8 cellular contexts compared by ENCODE assay signal in genomic region chr1:214394569-214394968, GRCh38.
A peak's percentile ranks its signal among the peaks of the same experiment; 100 is the strongest.
DNase-seq lines count a peak whose midpoint lies in the region; ATAC-seq and TF ChIP-seq lines count a peak whose summit lies in the region.
"Not testable (repeated sequence)": the region's sequence is repeated elsewhere in the genome, so short reads cannot be mapped to it uniquely, and the experiment has no call there.

No MANE protein-coding gene starts in this region.

- POLR2A ChIA-PET in WTC11 (lab: Charles Lee) = not testable (repeated sequence)

- in situ Hi-C loops in ACHN (cut with HindIII; ENCODE audit: low pct_ligation_motif_present, low pct_unique_long_range_greater_than_20kb, low sequenced_read_pairs) = not testable (repeated sequence)

- peak; percentile 29 for DNase-seq in ACHN
- peak; percentile 91 for DNase-seq in ELR (ENCODE audit: low read depth)
- DNase-seq in LHCN-M2 (ENCODE audit: low read depth) = peak; percentile 77
- DNase-seq in WTC11 (ENCODE audit: low spot score) = not testable (repeated sequence)
- peak; percentile 89 for DNase-seq in choroid plexus epithelial cell (ENCODE audit: low read depth)
- peak; percentile 90 for DNase-seq in fibroblast of peridontal ligament (ENCODE audit: extremely low read depth)
- peak; percentile 72 for DNase-seq in kidney tubule cell (ENCODE audit: low spot score)
- DNase-seq in renal cortical epithelial cell (ENCODE audit: low read depth) = peak; percentile 90

- CTCF ChIA-PET in WTC11 (lab: Charles Lee) = not testable (repeated sequence)

- not testable (repeated sequence) for H3K4me3 Mint-ChIP-seq in WTC11

- peak overlapping the region; percentile 42; the same call in 1 of the 2 replicates for H3K27ac Mint-ChIP-seq in WTC11

- H3K4me1 Mint-ChIP-seq in WTC11 = peaks cover 40% of the 10 kb centered on the region

- not testable (repeated sequence) for ATAC-seq in WTC11

- H3K9me3 Mint-ChIP-seq in WTC11 = not testable (repeated sequence)

- not testable (repeated sequence) for H3K4me3 ChIP-seq in choroid plexus epithelial cell (ENCODE audit: low read depth, low read length)

- not testable (repeated sequence) for H3K27me3 Mint-ChIP-seq in WTC11 (ENCODE audit: low read depth)

- peaks cover 37% of the 10 kb centered on the region for H3K36me3 Mint-ChIP-seq in WTC11

- not testable (repeated sequence) for TF ChIP-seq CTCF in WTC11 (IDR thresholded peaks at IDR 0.05); choroid plexus epithelial cell (conservative IDR thresholded peaks at IDR 0.05; ENCODE audit: low read depth, low read length)
